ENCODE assay signal across 13 cellular contexts in genomic region chr15:32701863-32702262, GRCh38. TPM values are rescaled to one million over a fixed set of nuclear protein-coding genes. Genes with fewer than 3 reads are reported as not detected.
A peak's percentile ranks its signal among the peaks of the same experiment; 100 is the strongest.
DNase-seq lines count a peak whose midpoint lies in the region; ATAC-seq and TF ChIP-seq lines count a peak whose summit lies in the region.
"Had no signal": no experiment of that assay in that cellular context is flagged by ENCODE, and none has a peak within 500 bp of the region (broad histone marks: within the 10 kb centered on the region; RNA-seq: fewer than 3 reads in every experiment).

No MANE protein-coding gene starts in this region.

- no peaks in the 10 kb centered on the region for H4K20me1 ChIP-seq in BLaER1 treated with 17β-estradiol and CSF1 and Interleukin-3, amounts not matched to agents 10 nM and 100 nM
- H4K20me1 ChIP-seq in osteoblast (ENCODE audit: insufficient read depth, low read length) = no peaks in the 10 kb centered on the region

- peaks cover 0 to 37% (median 21%) of the 10 kb centered on the region in 10 experiments; a peak in 16 of 20 replicates for H3K4me1 ChIP-seq in BLaER1 treated with 17β-estradiol and CSF1 and Interleukin-3, amounts not matched to agents 10 nM and 100 nM
- H3K4me1 ChIP-seq in osteoblast (ENCODE audit: insufficient read depth, low read length) = peaks cover 44% of the 10 kb centered on the region

- no peak overlapping the region for H3K4me3 ChIP-seq in BLaER1 treated with 17β-estradiol and CSF1 and Interleukin-3, amounts not matched to agents 10 nM and 100 nM
- no peak overlapping the region for H3K4me3 ChIP-seq in brain microvascular endothelial cell (ENCODE audit: low read depth, low read length)
- no peak overlapping the region for H3K4me3 ChIP-seq in osteoblast (ENCODE audit: insufficient read depth, low read length)
- H3K4me3 ChIP-seq: PC-9, SJSA1 had no signal

- H3K36me3 ChIP-seq in BLaER1 treated with 17β-estradiol and CSF1 and Interleukin-3, amounts not matched to agents 10 nM and 100 nM = no peaks in the 10 kb centered on the region
- no peaks in the 10 kb centered on the region for H3K36me3 ChIP-seq in brain microvascular endothelial cell (replicated peaks)
- no peaks in the 10 kb centered on the region for H3K36me3 ChIP-seq in osteoblast (ENCODE audit: insufficient read depth, low read length)
- H3K36me3 ChIP-seq: SJSA1 had no signal

- no peak overlapping the region for H3K9ac ChIP-seq in BLaER1 treated with 17β-estradiol and CSF1 and Interleukin-3, amounts not matched to agents 10 nM and 100 nM

- peak; percentile 29 for DNase-seq in HT1080 (ENCODE audit: low read depth)
- DNase-seq in brain microvascular endothelial cell = no peak
- DNase-seq in osteoblast (ENCODE audit: insufficient read length, low spot score, missing footprints) = no peak
- DNase-seq in NCI-H524 treated with DMSO at 0.1 percent for 48 hours (lab: John Stamatoyannopoulos, UW) = no peak
- no peak for DNase-seq in NCI-H2081 (lab: John Stamatoyannopoulos, UW)
- DNase-seq: Calu3; CD4-positive, alpha-beta T cell; NCI-H187; PC-9 had no signal

- TF ChIP-seq CTCF in brain microvascular endothelial cell (IDR thresholded peaks at IDR 0.05; ENCODE audit: low read depth, low read length, missing control alignments) (no peak), osteoblast (IDR thresholded peaks at IDR 0.05; ENCODE audit: extremely low read depth, low read depth, low read length) (no peak)

- ATAC-seq in GM18520 (IDR thresholded peaks at IDR 0.05; ENCODE audit: unreplicated experiment) (no peak), HG02981 (IDR thresholded peaks at IDR 0.05; ENCODE audit: unreplicated experiment) (no peak)

- no peak overlapping the region for H3K27ac ChIP-seq in BLaER1 treated with 17β-estradiol and CSF1 and Interleukin-3, amounts not matched to agents 10 nM and 100 nM
- H3K27ac ChIP-seq in brain microvascular endothelial cell = peak overlapping the region; percentile 70
- H3K27ac ChIP-seq in osteoblast (ENCODE audit: low read depth, low read length) = peak overlapping the region; percentile 86
- H3K27ac ChIP-seq: PC-9, SJSA1 had no signal

- peak overlapping the region in 10 of 11 experiments; percentile 16 to 58 (median 47); a peak in 15 of 22 replicates for H3K4me2 ChIP-seq in BLaER1 treated with 17β-estradiol and CSF1 and Interleukin-3, amounts not matched to agents 10 nM and 100 nM
- peak overlapping the region; percentile 33 for H3K4me2 ChIP-seq in osteoblast (ENCODE audit: insufficient read depth, low read length)
- H3K4me2 ChIP-seq: PC-9 had no signal

- H3K79me2 ChIP-seq in osteoblast (ENCODE audit: insufficient read depth, low read length) = no peaks in the 10 kb centered on the region

- H3K9me3 ChIP-seq in BLaER1 treated with 17β-estradiol and CSF1 and Interleukin-3, amounts not matched to agents 10 nM and 100 nM (replicated peaks in 1 of 11) = peaks cover 0 to 30% (median 14%) of the 10 kb centered on the region in 11 experiments; a peak in 11 of 22 replicates
- no peaks in the 10 kb centered on the region for H3K9me3 ChIP-seq in osteoblast (ENCODE audit: low read depth, low read length)
- H3K9me3 ChIP-seq: SJSA1 had no signal

- in situ Hi-C loops in brain microvascular endothelial cell (cut with HindIII; ENCODE audit: low pct_ligation_motif_present, low sequenced_read_pairs) = no loop called here

- H2AFZ ChIP-seq in osteoblast (ENCODE audit: low read length) = no peak overlapping the region
- H2AFZ ChIP-seq: PC-9 had no signal

- H3K27me3 ChIP-seq in BLaER1 treated with 17β-estradiol and CSF1 and Interleukin-3, amounts not matched to agents 10 nM and 100 nM = no peaks in the 10 kb centered on the region
- no peaks in the 10 kb centered on the region for H3K27me3 ChIP-seq in brain microvascular endothelial cell (replicated peaks)
- no peaks in the 10 kb centered on the region for H3K27me3 ChIP-seq in osteoblast (ENCODE audit: insufficient read depth, low read length)
- H3K27me3 ChIP-seq: SJSA1 had no signal

RNA-seq across cellular contexts. Expression of gene GREM1, which starts 15.9 kb away (rescaled TPM):
- not detected in 2 replicates for total RNA-seq in HT1080 (2014; rRNA removed; shearing (Covaris generic))
- not detected in 2 replicates for polyA plus RNA-seq in HT1080 (2015; cell fraction: cytosol; rRNA removed)
- polyA plus RNA-seq in HT1080 (2015; cell fraction: nucleus; rRNA removed) = 0.05 TPM in 1 of 2 replicates, not detected in the other
- 457 and 499 TPM in 2 replicates for total RNA-seq in osteoblast
- total RNA-seq: Calu3; CD4-positive, alpha-beta T cell had no signal

Comparison
In these comparisons a context has a peak if more than half of its experiments do, and no peak if none do; other contexts are left out.
1. H3K27ac ChIP-seq: peak in brain microvascular endothelial cell (single experiment) and osteoblast (single experiment); none in BLaER1 treated with 17β-estradiol and CSF1 and Interleukin-3, amounts not matched to agents 10 nM and 100 nM (0 of 11).
2. RNA of gene GREM1, which starts 15.9 kb away (total RNA-seq): 457 to 499 TPM in osteoblast; not detected in HT1080; every median in the first group is over 100 times any median in the second.